ENCODE assay signal across 1 cellular context in the genomic region with DNA sequence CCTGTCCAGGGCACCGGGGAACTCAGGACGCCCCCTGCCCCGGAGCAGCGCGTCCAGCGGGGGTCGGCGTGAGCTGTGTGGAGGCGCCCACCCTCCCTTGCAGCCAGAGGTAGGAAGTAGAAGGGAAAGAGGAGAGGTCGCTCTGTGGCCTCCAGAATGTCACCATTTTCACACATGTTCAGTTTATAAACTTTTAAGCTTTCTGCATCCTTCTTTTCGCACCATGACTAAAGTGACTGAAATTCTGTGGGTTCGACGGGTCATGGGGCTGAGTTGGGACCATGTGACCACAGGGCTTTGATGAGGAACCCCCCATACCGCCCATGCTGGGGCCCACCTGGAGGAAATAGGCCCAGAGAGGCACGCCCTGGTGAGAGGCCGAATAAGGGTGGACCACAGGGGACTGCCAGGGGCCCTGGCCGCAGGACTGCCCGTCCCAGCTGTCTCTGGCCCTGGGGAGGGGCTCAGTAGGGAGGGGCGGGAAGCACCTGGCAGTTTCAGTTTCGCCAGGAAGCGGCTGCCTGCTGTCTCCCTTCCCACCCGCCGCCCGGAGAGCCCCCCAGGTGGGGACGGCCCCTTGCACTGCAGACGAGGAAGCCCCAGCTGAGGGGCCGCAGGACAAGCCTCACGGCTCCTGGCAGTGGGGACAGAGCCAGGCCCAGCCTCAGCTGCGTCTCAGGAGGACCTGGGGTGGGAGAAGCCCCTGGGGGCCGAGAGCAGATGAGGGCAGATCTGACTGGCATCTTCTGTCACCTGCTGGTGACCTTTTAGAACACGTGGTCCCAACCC.
TF ChIP-seq lines count a peak whose summit lies in the region.

No MANE protein-coding gene starts in this region.

TF ChIP-seq in GM12878, 131 proteins besides CTCF, POLR2A, EP300 and RAD21 (continued from another document):
- TF ChIP-seq, protein P1, sequence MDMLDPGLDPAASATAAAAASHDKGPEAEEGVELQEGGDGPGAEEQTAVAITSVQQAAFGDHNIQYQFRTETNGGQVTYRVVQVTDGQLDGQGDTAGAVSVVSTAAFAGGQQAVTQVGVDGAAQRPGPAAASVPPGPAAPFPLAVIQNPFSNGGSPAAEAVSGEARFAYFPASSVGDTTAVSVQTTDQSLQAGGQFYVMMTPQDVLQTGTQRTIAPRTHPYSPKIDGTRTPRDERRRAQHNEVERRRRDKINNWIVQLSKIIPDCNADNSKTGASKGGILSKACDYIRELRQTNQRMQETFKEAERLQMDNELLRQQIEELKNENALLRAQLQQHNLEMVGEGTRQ (IDR thresholded peaks at IDR 0.05; ENCODE audit: borderline replicate concordance, low read depth, low read length): peak; percentile 50
- TF ChIP-seq MTA2 (IDR thresholded peaks at IDR 0.05; ENCODE audit: low read depth): peak; percentile 72
- TF ChIP-seq MYB (IDR thresholded peaks at IDR 0.05; ENCODE audit: borderline replicate concordance, low read depth, low read length): no peak
- TF ChIP-seq, protein P2, sequence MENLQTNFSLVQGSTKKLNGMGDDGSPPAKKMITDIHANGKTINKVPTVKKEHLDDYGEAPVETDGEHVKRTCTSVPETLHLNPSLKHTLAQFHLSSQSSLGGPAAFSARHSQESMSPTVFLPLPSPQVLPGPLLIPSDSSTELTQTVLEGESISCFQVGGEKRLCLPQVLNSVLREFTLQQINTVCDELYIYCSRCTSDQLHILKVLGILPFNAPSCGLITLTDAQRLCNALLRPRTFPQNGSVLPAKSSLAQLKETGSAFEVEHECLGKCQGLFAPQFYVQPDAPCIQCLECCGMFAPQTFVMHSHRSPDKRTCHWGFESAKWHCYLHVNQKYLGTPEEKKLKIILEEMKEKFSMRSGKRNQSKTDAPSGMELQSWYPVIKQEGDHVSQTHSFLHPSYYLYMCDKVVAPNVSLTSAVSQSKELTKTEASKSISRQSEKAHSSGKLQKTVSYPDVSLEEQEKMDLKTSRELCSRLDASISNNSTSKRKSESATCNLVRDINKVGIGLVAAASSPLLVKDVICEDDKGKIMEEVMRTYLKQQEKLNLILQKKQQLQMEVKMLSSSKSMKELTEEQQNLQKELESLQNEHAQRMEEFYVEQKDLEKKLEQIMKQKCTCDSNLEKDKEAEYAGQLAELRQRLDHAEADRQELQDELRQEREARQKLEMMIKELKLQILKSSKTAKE (IDR thresholded peaks at IDR 0.05; ENCODE audit: low read depth, poor library complexity, severe bottlenecking): peak; percentile 79
- peak; percentile 83 for TF ChIP-seq PAX5 (IDR thresholded peaks at IDR 0.05; ENCODE audit: borderline replicate concordance, low read depth, low read length)
- TF ChIP-seq JUNB (IDR thresholded peaks at IDR 0.05): peak; percentile 44; the same call in 1 of the 2 replicates
- TF ChIP-seq IKZF1 (conservative IDR thresholded peaks at IDR 0.05): peak; percentile 98
- TF ChIP-seq LARP7 (IDR thresholded peaks at IDR 0.05): 0 out of 2 replicates have a peak, but pooled peaks have one; percentile 26
- TF ChIP-seq POLR2AphosphoS5 (IDR thresholded peaks at IDR 0.05; ENCODE audit: low read length): no peak
- peak; percentile 89 to 96 for TF ChIP-seq IKZF2 (IDR thresholded peaks at IDR 0.05)
- TF ChIP-seq, protein P3, sequence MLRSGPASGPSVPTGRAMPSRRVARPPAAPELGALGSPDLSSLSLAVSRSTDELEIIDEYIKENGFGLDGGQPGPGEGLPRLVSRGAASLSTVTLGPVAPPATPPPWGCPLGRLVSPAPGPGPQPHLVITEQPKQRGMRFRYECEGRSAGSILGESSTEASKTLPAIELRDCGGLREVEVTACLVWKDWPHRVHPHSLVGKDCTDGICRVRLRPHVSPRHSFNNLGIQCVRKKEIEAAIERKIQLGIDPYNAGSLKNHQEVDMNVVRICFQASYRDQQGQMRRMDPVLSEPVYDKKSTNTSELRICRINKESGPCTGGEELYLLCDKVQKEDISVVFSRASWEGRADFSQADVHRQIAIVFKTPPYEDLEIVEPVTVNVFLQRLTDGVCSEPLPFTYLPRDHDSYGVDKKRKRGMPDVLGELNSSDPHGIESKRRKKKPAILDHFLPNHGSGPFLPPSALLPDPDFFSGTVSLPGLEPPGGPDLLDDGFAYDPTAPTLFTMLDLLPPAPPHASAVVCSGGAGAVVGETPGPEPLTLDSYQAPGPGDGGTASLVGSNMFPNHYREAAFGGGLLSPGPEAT (IDR thresholded peaks at IDR 0.05; ENCODE audit: low read depth): peak; percentile 86
- TF ChIP-seq, protein P4, sequence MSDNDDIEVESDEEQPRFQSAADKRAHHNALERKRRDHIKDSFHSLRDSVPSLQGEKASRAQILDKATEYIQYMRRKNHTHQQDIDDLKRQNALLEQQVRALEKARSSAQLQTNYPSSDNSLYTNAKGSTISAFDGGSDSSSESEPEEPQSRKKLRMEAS (IDR thresholded peaks at IDR 0.05; ENCODE audit: low read depth, low read length): no peak
- no peak for TF ChIP-seq SUPT20H (IDR thresholded peaks at IDR 0.05; ENCODE audit: borderline replicate concordance, control insufficient read depth, low read depth, low read length)
- no peak for TF ChIP-seq NFIC (IDR thresholded peaks at IDR 0.05; ENCODE audit: low read depth, low read length)
- TF ChIP-seq, protein P5, sequence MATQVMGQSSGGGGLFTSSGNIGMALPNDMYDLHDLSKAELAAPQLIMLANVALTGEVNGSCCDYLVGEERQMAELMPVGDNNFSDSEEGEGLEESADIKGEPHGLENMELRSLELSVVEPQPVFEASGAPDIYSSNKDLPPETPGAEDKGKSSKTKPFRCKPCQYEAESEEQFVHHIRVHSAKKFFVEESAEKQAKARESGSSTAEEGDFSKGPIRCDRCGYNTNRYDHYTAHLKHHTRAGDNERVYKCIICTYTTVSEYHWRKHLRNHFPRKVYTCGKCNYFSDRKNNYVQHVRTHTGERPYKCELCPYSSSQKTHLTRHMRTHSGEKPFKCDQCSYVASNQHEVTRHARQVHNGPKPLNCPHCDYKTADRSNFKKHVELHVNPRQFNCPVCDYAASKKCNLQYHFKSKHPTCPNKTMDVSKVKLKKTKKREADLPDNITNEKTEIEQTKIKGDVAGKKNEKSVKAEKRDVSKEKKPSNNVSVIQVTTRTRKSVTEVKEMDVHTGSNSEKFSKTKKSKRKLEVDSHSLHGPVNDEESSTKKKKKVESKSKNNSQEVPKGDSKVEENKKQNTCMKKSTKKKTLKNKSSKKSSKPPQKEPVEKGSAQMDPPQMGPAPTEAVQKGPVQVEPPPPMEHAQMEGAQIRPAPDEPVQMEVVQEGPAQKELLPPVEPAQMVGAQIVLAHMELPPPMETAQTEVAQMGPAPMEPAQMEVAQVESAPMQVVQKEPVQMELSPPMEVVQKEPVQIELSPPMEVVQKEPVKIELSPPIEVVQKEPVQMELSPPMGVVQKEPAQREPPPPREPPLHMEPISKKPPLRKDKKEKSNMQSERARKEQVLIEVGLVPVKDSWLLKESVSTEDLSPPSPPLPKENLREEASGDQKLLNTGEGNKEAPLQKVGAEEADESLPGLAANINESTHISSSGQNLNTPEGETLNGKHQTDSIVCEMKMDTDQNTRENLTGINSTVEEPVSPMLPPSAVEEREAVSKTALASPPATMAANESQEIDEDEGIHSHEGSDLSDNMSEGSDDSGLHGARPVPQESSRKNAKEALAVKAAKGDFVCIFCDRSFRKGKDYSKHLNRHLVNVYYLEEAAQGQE (IDR thresholded peaks at IDR 0.05; ENCODE audit: low read depth, low read length): no peak
- TF ChIP-seq, protein P6, sequence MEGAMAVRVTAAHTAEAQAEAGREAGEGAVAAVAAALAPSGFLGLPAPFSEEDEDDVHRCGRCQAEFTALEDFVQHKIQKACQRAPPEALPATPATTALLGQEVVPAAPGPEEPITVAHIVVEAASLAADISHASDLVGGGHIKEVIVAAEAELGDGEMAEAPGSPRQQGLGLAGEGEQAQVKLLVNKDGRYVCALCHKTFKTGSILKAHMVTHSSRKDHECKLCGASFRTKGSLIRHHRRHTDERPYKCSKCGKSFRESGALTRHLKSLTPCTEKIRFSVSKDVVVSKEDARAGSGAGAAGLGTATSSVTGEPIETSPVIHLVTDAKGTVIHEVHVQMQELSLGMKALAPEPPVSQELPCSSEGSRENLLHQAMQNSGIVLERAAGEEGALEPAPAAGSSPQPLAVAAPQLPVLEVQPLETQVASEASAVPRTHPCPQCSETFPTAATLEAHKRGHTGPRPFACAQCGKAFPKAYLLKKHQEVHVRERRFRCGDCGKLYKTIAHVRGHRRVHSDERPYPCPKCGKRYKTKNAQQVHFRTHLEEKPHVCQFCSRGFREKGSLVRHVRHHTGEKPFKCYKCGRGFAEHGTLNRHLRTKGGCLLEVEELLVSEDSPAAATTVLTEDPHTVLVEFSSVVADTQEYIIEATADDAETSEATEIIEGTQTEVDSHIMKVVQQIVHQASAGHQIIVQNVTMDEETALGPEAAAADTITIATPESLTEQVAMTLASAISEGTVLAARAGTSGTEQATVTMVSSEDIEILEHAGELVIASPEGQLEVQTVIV (IDR thresholded peaks at IDR 0.05; ENCODE audit: borderline replicate concordance, partially characterized antibody): no peak
- no peak for TF ChIP-seq KAT2A (conservative IDR thresholded peaks at IDR 0.05; ENCODE audit: control insufficient read depth, low read depth, low read length)
- no peak for TF ChIP-seq ZNF24 (IDR thresholded peaks at IDR 0.05)
- peak; percentile 75 for TF ChIP-seq BCL11A (IDR thresholded peaks at IDR 0.05; ENCODE audit: low read depth, low read length)
- TF ChIP-seq YBX1 (IDR thresholded peaks at IDR 0.05): no peak
- no peak for TF ChIP-seq RUNX3 (IDR thresholded peaks at IDR 0.05; ENCODE audit: low read length)
- TF ChIP-seq ASH2L (IDR thresholded peaks at IDR 0.05; ENCODE audit: borderline replicate concordance, low read depth): no peak
- TF ChIP-seq ATF7 (IDR thresholded peaks at IDR 0.05; ENCODE audit: low read depth): peak; percentile 50
- no peak for TF ChIP-seq NFXL1 (IDR thresholded peaks at IDR 0.05; ENCODE audit: borderline replicate concordance)
- TF ChIP-seq STAT3 (IDR thresholded peaks at IDR 0.05; ENCODE audit: low read depth, low read length): no peak
- TF ChIP-seq MYC (IDR thresholded peaks at IDR 0.05; ENCODE audit: insufficient read depth, insufficient read length, insufficient replicate concordance, low read length, severe bottlenecking): no peak
- no peak for TF ChIP-seq NRF1 (conservative IDR thresholded peaks at IDR 0.05; ENCODE audit: low read depth, low read length)
- TF ChIP-seq PML (IDR thresholded peaks at IDR 0.05; ENCODE audit: low read length): no peak
